ENCODE assay signal across 8 cellular contexts in genomic region chr16:1613728-1614225, GRCh38. TPM values are rescaled to one million over a fixed set of nuclear protein-coding genes. Genes with fewer than 3 reads are reported as not detected.
DNase-seq lines count a peak whose midpoint lies in the region; ATAC-seq lines count a peak whose summit lies in the region.

No MANE protein-coding gene starts in this region.

- H3K36me3 ChIP-seq in ACC112 (ENCODE audit: insufficient read depth, low read length) (peaks cover 10% of the 10 kb centered on the region), HAP-1 (replicated peaks) (peaks cover 22% of the 10 kb centered on the region), iPS-18a (ENCODE audit: control insufficient read depth, low read depth, low read length) (peaks cover 12% of the 10 kb centered on the region)

- DNase-seq in HAP-1 (ENCODE audit: low spot score in 2 of 2): peak in 1 of 2 experiments; percentile 27
- no peak for DNase-seq in stimulated activated naive B cell treated with anti-CD40 and anti-IgM and Interleukin-4, amounts not matched to agents 10 μg/mL and 1 μg/mL and 100 μg/mL, for 72 hours
- DNase-seq in SIG-M5 (lab: John Stamatoyannopoulos, UW): no peak
- no peak for DNase-seq in anterior cingulate cortex (lab: John Stamatoyannopoulos, UW)
- no peak for DNase-seq in occipital lobe (lab: John Stamatoyannopoulos, UW)

- H2AFZ ChIP-seq in ACC112 (ENCODE audit: low read length, unreplicated experiment): no peak overlapping the region

- H3K9me3 ChIP-seq in HAP-1: peaks cover 3% of the 10 kb centered on the region; the same call in 1 of the 2 replicates
- no peaks in the 10 kb centered on the region for H3K9me3 ChIP-seq in iPS-18a (ENCODE audit: control insufficient read depth, low read depth, low read length)

- no peaks in the 10 kb centered on the region for H3K27me3 Mint-ChIP-seq in activated T-helper 17 cell treated with anti-CD3 and anti-CD28 coated beads, Interleukin-2, amount 50 U/mL, for 72 hours
- no peaks in the 10 kb centered on the region for H3K27me3 Mint-ChIP-seq in stimulated activated naive B cell treated with anti-CD40 and anti-IgM and Interleukin-4, amounts not matched to agents 10 μg/mL and 1 μg/mL and 100 μg/mL, for 72 hours

- no peak for ATAC-seq in activated T-helper 17 cell treated with anti-CD3 and anti-CD28 coated beads, Interleukin-2, amount 50 U/mL, for 72 hours (replicated peaks)
- no peak for ATAC-seq in stimulated activated naive B cell treated with anti-CD40 and anti-IgM and Interleukin-4, amounts not matched to agents 10 μg/mL and 1 μg/mL and 100 μg/mL, for 72 hours (replicated peaks)

- no peaks in the 10 kb centered on the region for H3K27me3 ChIP-seq in ACC112 (ENCODE audit: insufficient read depth, low read length)
- H3K27me3 ChIP-seq in HAP-1 (ENCODE audit: low read depth): no peaks in the 10 kb centered on the region
- H3K27me3 ChIP-seq in iPS-18a (ENCODE audit: control insufficient read depth, insufficient read depth, low read length): peaks cover 25% of the 10 kb centered on the region

- in situ Hi-C loops in HAP-1 (cut with MboI; ENCODE audit: low sequenced_read_pairs): no loop called here

- peak overlapping the region; percentile 52 for H3K9ac ChIP-seq in iPS-18a (ENCODE audit: low read length)

- H3K4me1 Mint-ChIP-seq in activated T-helper 17 cell treated with anti-CD3 and anti-CD28 coated beads, Interleukin-2, amount 50 U/mL, for 72 hours: peaks cover 18% of the 10 kb centered on the region
- H3K4me1 Mint-ChIP-seq in stimulated activated naive B cell treated with anti-CD40 and anti-IgM and Interleukin-4, amounts not matched to agents 10 μg/mL and 1 μg/mL and 100 μg/mL, for 72 hours: peaks cover 25 to 51% of the 10 kb centered on the region in 2 donors

- peak overlapping the region; percentile 84 for H3K27ac Mint-ChIP-seq in activated T-helper 17 cell treated with anti-CD3 and anti-CD28 coated beads, Interleukin-2, amount 50 U/mL, for 72 hours
- H3K27ac Mint-ChIP-seq in stimulated activated naive B cell treated with anti-CD40 and anti-IgM and Interleukin-4, amounts not matched to agents 10 μg/mL and 1 μg/mL and 100 μg/mL, for 72 hours: peak overlapping the region; percentile 88

- H3K4me3 Mint-ChIP-seq in activated T-helper 17 cell treated with anti-CD3 and anti-CD28 coated beads, Interleukin-2, amount 50 U/mL, for 72 hours: peak overlapping the region; percentile 88
- H3K4me3 Mint-ChIP-seq in stimulated activated naive B cell treated with anti-CD40 and anti-IgM and Interleukin-4, amounts not matched to agents 10 μg/mL and 1 μg/mL and 100 μg/mL, for 72 hours: peak overlapping the region; percentile 90 to 94

- peaks cover 43% of the 10 kb centered on the region for H3K36me3 Mint-ChIP-seq in activated T-helper 17 cell treated with anti-CD3 and anti-CD28 coated beads, Interleukin-2, amount 50 U/mL, for 72 hours (ENCODE audit: low read depth)
- peaks cover 12 to 22% of the 10 kb centered on the region in 2 donors for H3K36me3 Mint-ChIP-seq in stimulated activated naive B cell treated with anti-CD40 and anti-IgM and Interleukin-4, amounts not matched to agents 10 μg/mL and 1 μg/mL and 100 μg/mL, for 72 hours

- H3K4me3 ChIP-seq in ACC112 (ENCODE audit: low read depth, low read length): peak overlapping the region; percentile 96
- peak overlapping the region; percentile 65 for H3K4me3 ChIP-seq in HAP-1
- peak overlapping the region; percentile 77 for H3K4me3 ChIP-seq in iPS-18a (ENCODE audit: low read length)

- H3K4me1 ChIP-seq in ACC112 (ENCODE audit: control insufficient read depth, insufficient read depth, low read length, unreplicated experiment) (peaks cover 17% of the 10 kb centered on the region), HAP-1 (peaks cover 12% of the 10 kb centered on the region), iPS-18a (ENCODE audit: control insufficient read depth, low read depth, low read length) (peaks cover 26% of the 10 kb centered on the region)

- H3K27ac ChIP-seq in ACC112 (ENCODE audit: low read depth, low read length) (no peak overlapping the region), iPS-18a (ENCODE audit: low read length) (no peak overlapping the region)

- H3K9me3 Mint-ChIP-seq in activated T-helper 17 cell treated with anti-CD3 and anti-CD28 coated beads, Interleukin-2, amount 50 U/mL, for 72 hours: no peaks in the 10 kb centered on the region
- H3K9me3 Mint-ChIP-seq in stimulated activated naive B cell treated with anti-CD40 and anti-IgM and Interleukin-4, amounts not matched to agents 10 μg/mL and 1 μg/mL and 100 μg/mL, for 72 hours: no peaks in the 10 kb centered on the region

- peaks cover 57% of the 10 kb centered on the region for H3K79me2 ChIP-seq in ACC112 (ENCODE audit: control insufficient read depth, insufficient read depth, low read length, unreplicated experiment)

RNA-seq across cellular contexts. Expression of gene CRAMP1, which starts 1.6 kb away (rescaled TPM):
- 10 to 100 TPM; 12.0 to 20.6 TPM for total RNA-seq in activated T-helper 17 cell treated with anti-CD3 and anti-CD28 coated beads, Interleukin-2, amount 50 U/mL, for 72 hours
- total RNA-seq in occipital lobe: 8.0 TPM

RNA-seq across cellular contexts. Expression of gene IFT140, which starts 1.9 kb away (rescaled TPM):
- 10 to 100 TPM; 11.9 to 19.9 TPM for total RNA-seq in activated T-helper 17 cell treated with anti-CD3 and anti-CD28 coated beads, Interleukin-2, amount 50 U/mL, for 72 hours
- 51.0 TPM for total RNA-seq in occipital lobe
